ENCODE assay signal across 32 cellular contexts in the genomic region with DNA sequence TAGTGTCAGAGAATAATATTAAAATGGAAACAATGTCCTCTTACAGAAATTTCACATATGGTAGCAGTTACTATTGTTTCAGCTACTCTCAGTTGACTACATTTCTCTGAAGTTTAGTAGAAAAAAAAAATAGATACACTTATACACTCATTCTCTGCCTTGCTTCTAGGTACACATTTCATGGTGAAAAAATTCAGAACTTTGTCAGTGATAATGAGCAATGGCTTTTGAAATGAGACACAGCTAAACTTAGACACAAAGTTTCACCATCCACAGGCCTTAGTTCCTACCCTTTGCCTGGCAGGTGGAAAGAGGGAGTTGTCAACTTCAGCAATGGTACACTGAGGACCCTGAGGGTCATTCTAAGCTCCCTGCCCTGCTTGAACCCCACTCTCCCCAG.
"Had no signal": no experiment of that assay in that cellular context is flagged by ENCODE, and none has a peak within 500 bp of the region (broad histone marks: within the 10 kb centered on the region; RNA-seq: fewer than 3 reads in every experiment).

No MANE protein-coding gene starts in this region.

- H3K4me1 ChIP-seq: ascending aorta, esophagus muscularis mucosa, foreskin keratinocyte, gastrocnemius medialis, heart left ventricle had no signal

- H3K27ac ChIP-seq: ascending aorta, brain microvascular endothelial cell, esophagus muscularis mucosa, foreskin keratinocyte, gastrocnemius medialis, heart left ventricle, WERI-Rb-1 had no signal

- DNase-seq: activated B cell treated with CpG ODN at 0.5 μM for 24 hours; activated CD4-positive, alpha-beta T cell treated with anti-CD3 and anti-CD28 coated beads for 48 hours; activated CD4-positive, alpha-beta T cell treated with anti-CD3 and anti-CD28 coated beads, Interleukin-2, amount 50 U/mL, for 1 hour; activated CD4-positive, alpha-beta T cell treated with anti-CD3 and anti-CD28 coated beads, Interleukin-2, amount 50 U/mL, for 48 hours; activated CD8-positive, alpha-beta memory T cell treated with anti-CD3 and anti-CD28 coated beads for 24 hours; activated CD8-positive, alpha-beta T cell treated with anti-CD3 and anti-CD28 coated beads for 36 hours; activated effector memory CD4-positive, alpha-beta T cell treated with Interleukin-2 at 50 U/mL for 16 hours; activated naive CD4-positive, alpha-beta T cell treated with anti-CD3 and anti-CD28 coated beads for 36 hours; activated naive CD8-positive, alpha-beta T cell treated with anti-CD3 and anti-CD28 coated beads for 36 hours; activated naive CD8-positive, alpha-beta T cell treated with anti-CD3 and anti-CD28 coated beads, Interleukin-2, amount 50 U/mL, for 24 hours; activated T-cell treated with anti-CD3 and anti-CD28 coated beads, Interleukin-2, amount 50 U/mL, for 4 hours; brain microvascular endothelial cell; cortex of kidney; dermis blood vessel endothelial cell; effector CD4-positive, alpha-beta T cell; effector memory CD8-positive, alpha-beta T cell; erythroblast; foreskin keratinocyte; gastrocnemius medialis; glutamatergic neuron; heart left ventricle; T-helper 1 cell; T-helper 17 cell; T1000; WERI-Rb-1 had no signal

- ATAC-seq: activated CD4-positive, CD25-positive, alpha-beta regulatory T cell treated with anti-CD3 and anti-CD28 coated beads, Interleukin-2, amount 50 U/mL, for 24 hours; activated CD8-positive, alpha-beta T cell treated with anti-CD3 and anti-CD28 coated beads for 36 hours; activated naive CD8-positive, alpha-beta T cell treated with anti-CD3 and anti-CD28 coated beads, Interleukin-2, amount 50 U/mL, for 24 hours; activated T-cell treated with anti-CD3 and anti-CD28 coated beads, Interleukin-2, amount 50 U/mL, for 4 hours; activated T-helper 17 cell treated with anti-CD3 and anti-CD28 coated beads, Interleukin-2, amount 50 U/mL, for 72 hours; effector memory CD8-positive, alpha-beta T cell; foreskin keratinocyte; gastrocnemius medialis; heart left ventricle; T-helper 17 cell had no signal

- H3K4me3 Mint-ChIP-seq: activated B cell treated with CpG ODN at 0.5 μM for 24 hours; activated CD8-positive, alpha-beta T cell treated with anti-CD3 and anti-CD28 coated beads for 36 hours; activated naive CD4-positive, alpha-beta T cell treated with anti-CD3 and anti-CD28 coated beads for 36 hours; activated naive CD4-positive, alpha-beta T cell treated with anti-CD3 and anti-CD28 coated beads, Interleukin-2, amount 50 U/mL, for 24 hours; activated naive CD8-positive, alpha-beta T cell treated with anti-CD3 and anti-CD28 coated beads for 36 hours; activated naive CD8-positive, alpha-beta T cell treated with anti-CD3 and anti-CD28 coated beads, Interleukin-2, amount 50 U/mL, for 24 hours; activated T-cell treated with anti-CD3 and anti-CD28 coated beads, Interleukin-2, amount 50 U/mL, for 4 hours; activated T-helper 17 cell treated with anti-CD3 and anti-CD28 coated beads, Interleukin-2, amount 50 U/mL, for 72 hours; central memory CD8-positive, alpha-beta T cell; effector memory CD8-positive, alpha-beta T cell; T-helper 17 cell; T-helper 2 cell treated with Interferon-gamma antibody and Interleukin-4, amounts not matched to agents 5 μg/mL and 100 μg/mL, for 36 hours had no signal

- H3K36me3 Mint-ChIP-seq: activated naive CD4-positive, alpha-beta T cell treated with anti-CD3 and anti-CD28 coated beads, Interleukin-2, amount 50 U/mL, for 24 hours; activated naive CD8-positive, alpha-beta T cell treated with anti-CD3 and anti-CD28 coated beads for 36 hours had no signal

- H3K27me3 Mint-ChIP-seq: activated naive CD4-positive, alpha-beta T cell treated with anti-CD3 and anti-CD28 coated beads, Interleukin-2, amount 50 U/mL, for 24 hours; T-helper 17 cell had no signal

- H3K4me1 Mint-ChIP-seq: activated B cell treated with CpG ODN at 0.5 μM for 24 hours; activated naive CD4-positive, alpha-beta T cell treated with anti-CD3 and anti-CD28 coated beads, Interleukin-2, amount 50 U/mL, for 24 hours; activated naive CD8-positive, alpha-beta T cell treated with anti-CD3 and anti-CD28 coated beads, Interleukin-2, amount 50 U/mL, for 24 hours; activated T-helper 17 cell treated with anti-CD3 and anti-CD28 coated beads, Interleukin-2, amount 50 U/mL, for 72 hours; central memory CD8-positive, alpha-beta T cell; T-helper 17 cell had no signal

- H3K27me3 ChIP-seq: ascending aorta, brain microvascular endothelial cell, esophagus muscularis mucosa, gastrocnemius medialis, heart left ventricle had no signal

- H3K36me3 ChIP-seq: ascending aorta, brain microvascular endothelial cell, esophagus muscularis mucosa, gastrocnemius medialis, WERI-Rb-1 had no signal

- H3K27ac Mint-ChIP-seq: activated B cell treated with CpG ODN at 0.5 μM for 24 hours; activated CD8-positive, alpha-beta T cell treated with anti-CD3 and anti-CD28 coated beads for 36 hours; activated naive CD4-positive, alpha-beta T cell treated with anti-CD3 and anti-CD28 coated beads for 36 hours; activated naive CD4-positive, alpha-beta T cell treated with anti-CD3 and anti-CD28 coated beads, Interleukin-2, amount 50 U/mL, for 24 hours; activated naive CD8-positive, alpha-beta T cell treated with anti-CD3 and anti-CD28 coated beads for 36 hours; activated naive CD8-positive, alpha-beta T cell treated with anti-CD3 and anti-CD28 coated beads, Interleukin-2, amount 50 U/mL, for 24 hours; activated T-helper 17 cell treated with anti-CD3 and anti-CD28 coated beads, Interleukin-2, amount 50 U/mL, for 72 hours; effector memory CD8-positive, alpha-beta T cell; T-helper 17 cell; T-helper 2 cell treated with Interferon-gamma antibody and Interleukin-4, amounts not matched to agents 5 μg/mL and 100 μg/mL, for 36 hours had no signal

- H3K9me3 Mint-ChIP-seq: activated B cell treated with CpG ODN at 0.5 μM for 24 hours; activated CD8-positive, alpha-beta T cell treated with anti-CD3 and anti-CD28 coated beads for 36 hours; activated naive CD4-positive, alpha-beta T cell treated with anti-CD3 and anti-CD28 coated beads for 36 hours; activated naive CD4-positive, alpha-beta T cell treated with anti-CD3 and anti-CD28 coated beads, Interleukin-2, amount 50 U/mL, for 24 hours; activated naive CD8-positive, alpha-beta T cell treated with anti-CD3 and anti-CD28 coated beads for 36 hours; activated naive CD8-positive, alpha-beta T cell treated with anti-CD3 and anti-CD28 coated beads, Interleukin-2, amount 50 U/mL, for 24 hours; activated T-cell treated with anti-CD3 and anti-CD28 coated beads, Interleukin-2, amount 50 U/mL, for 4 hours; central memory CD8-positive, alpha-beta T cell; effector memory CD8-positive, alpha-beta T cell; T-helper 2 cell treated with Interferon-gamma antibody and Interleukin-4, amounts not matched to agents 5 μg/mL and 100 μg/mL, for 36 hours had no signal

- H3K9me3 ChIP-seq: ascending aorta, esophagus muscularis mucosa, gastrocnemius medialis, heart left ventricle had no signal

- H3K4me3 ChIP-seq: ascending aorta, esophagus muscularis mucosa, gastrocnemius medialis, heart left ventricle had no signal
